In the genomic region with DNA sequence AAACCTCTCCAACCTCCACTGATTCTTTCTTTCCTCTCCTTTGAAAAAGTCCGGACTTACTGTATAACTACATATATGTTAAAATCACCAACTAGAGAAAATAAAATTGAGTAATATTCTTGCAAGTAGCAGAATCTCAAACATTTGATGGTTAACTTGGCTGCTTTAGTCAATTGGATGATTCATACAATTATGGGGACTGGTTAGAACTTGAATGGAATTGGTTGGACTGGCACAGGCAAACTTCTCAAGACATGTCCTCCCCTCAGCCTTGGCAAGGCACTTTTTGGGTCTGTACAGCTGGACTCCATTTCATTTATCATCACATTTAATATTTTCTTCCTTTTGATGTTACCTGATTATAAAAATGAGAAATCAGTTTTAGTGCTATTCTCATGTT, we compare ENCODE assay signal across 15 cellular contexts. TPM values are rescaled to one million over a fixed set of nuclear protein-coding genes. Genes with fewer than 3 reads are reported as not detected.
"Had no signal": no experiment of that assay in that cellular context is flagged by ENCODE, and none has a peak within 500 bp of the region (broad histone marks: within the 10 kb centered on the region; RNA-seq: fewer than 3 reads in every experiment).

No MANE protein-coding gene starts in this region.

- H3K36me3 Mint-ChIP-seq: activated CD8-positive, alpha-beta memory T cell treated with anti-CD3 and anti-CD28 coated beads, Interleukin-2, amount 10 ng/mL, durations not matched to agents 7 days and 5 days; activated naive CD8-positive, alpha-beta T cell had no signal

- ATAC-seq: activated CD8-positive, alpha-beta memory T cell treated with anti-CD3 and anti-CD28 coated beads, Interleukin-2, amount 10 ng/mL, durations not matched to agents 7 days and 5 days; naive thymus-derived CD8-positive, alpha-beta T cell; right lobe of liver; upper lobe of right lung had no signal

- H3K27me3 Mint-ChIP-seq: progenitor cell of endocrine pancreas had no signal

- H3K27me3 ChIP-seq: brain microvascular endothelial cell, dorsolateral prefrontal cortex, right lobe of liver, upper lobe of right lung had no signal

- H3K27ac ChIP-seq: brain microvascular endothelial cell, right lobe of liver, upper lobe of right lung had no signal

- DNase-seq: activated CD4-positive, alpha-beta T cell treated with anti-CD3 and anti-CD28 coated beads, Interleukin-2, amount 50 U/mL, for 4 hours; activated CD8-positive, alpha-beta memory T cell treated with anti-CD3 and anti-CD28 coated beads, Interleukin-2, amount 10 ng/mL, durations not matched to agents 7 days and 5 days; activated effector memory CD4-positive, alpha-beta T cell treated with Interleukin-2 at 50 U/mL for 16 hours; activated T-cell treated with anti-CD3 and anti-CD28 coated beads, Interleukin-2, amount 50 U/mL, for 24 hours; amygdala; brain microvascular endothelial cell; dorsolateral prefrontal cortex; naive thymus-derived CD8-positive, alpha-beta T cell; right lobe of liver; stimulated activated CD4-positive, alpha-beta T cell treated with anti-CD3 and anti-CD28 coated beads, Interleukin-2, amount 100 ng/mL, for 24 hours; stimulated activated naive CD4-positive, alpha-beta T cell; upper lobe of right lung had no signal

- H3K36me3 ChIP-seq: brain microvascular endothelial cell, right lobe of liver, upper lobe of right lung had no signal

- H3K4me3 Mint-ChIP-seq: activated CD8-positive, alpha-beta memory T cell treated with anti-CD3 and anti-CD28 coated beads, Interleukin-2, amount 10 ng/mL, durations not matched to agents 7 days and 5 days; activated naive CD8-positive, alpha-beta T cell; activated T-cell treated with anti-CD3 and anti-CD28 coated beads, Interleukin-2, amount 50 U/mL, for 24 hours; naive thymus-derived CD8-positive, alpha-beta T cell; T-helper 1 cell treated with Interleukin-12 subunit alpha and Interleukin-12 subunit beta and Interleukin-4 antibody, amounts not matched to agents 30 μg/mL and 1 μg/mL, for 36 hours had no signal

- H3K27ac Mint-ChIP-seq: activated CD8-positive, alpha-beta memory T cell treated with anti-CD3 and anti-CD28 coated beads, Interleukin-2, amount 10 ng/mL, durations not matched to agents 7 days and 5 days; activated naive CD8-positive, alpha-beta T cell; activated T-cell treated with anti-CD3 and anti-CD28 coated beads, Interleukin-2, amount 50 U/mL, for 24 hours; naive thymus-derived CD8-positive, alpha-beta T cell; T-helper 1 cell treated with Interleukin-12 subunit alpha and Interleukin-12 subunit beta and Interleukin-4 antibody, amounts not matched to agents 30 μg/mL and 1 μg/mL, for 36 hours had no signal

- H3K4me3 ChIP-seq: right lobe of liver, upper lobe of right lung had no signal

- H3K9me3 Mint-ChIP-seq: activated T-cell treated with anti-CD3 and anti-CD28 coated beads, Interleukin-2, amount 50 U/mL, for 24 hours; T-helper 1 cell treated with Interleukin-12 subunit alpha and Interleukin-12 subunit beta and Interleukin-4 antibody, amounts not matched to agents 30 μg/mL and 1 μg/mL, for 36 hours had no signal

- H3K9me3 ChIP-seq: right lobe of liver, upper lobe of right lung had no signal

RNA-seq across cellular contexts. Expression of a gene that starts 6.5 kb away (rescaled TPM):
- total RNA-seq: activated CD8-positive, alpha-beta memory T cell treated with anti-CD3 and anti-CD28 coated beads, Interleukin-2, amount 10 ng/mL, durations not matched to agents 7 days and 5 days; naive thymus-derived CD8-positive, alpha-beta T cell had no signal
